ENCODE assay signal across 18 cellular contexts in genomic region chr12:93638954-93639353, GRCh38. TPM values are rescaled to one million over a fixed set of nuclear protein-coding genes. Genes with fewer than 3 reads are reported as not detected.
DNase-seq lines count a peak whose midpoint lies in the region; FAIRE-seq and TF ChIP-seq lines count a peak whose summit lies in the region.
"Had no signal": no experiment of that assay in that cellular context is flagged by ENCODE, and none has a peak within 500 bp of the region (broad histone marks: within the 10 kb centered on the region; RNA-seq: fewer than 3 reads in every experiment).

No MANE protein-coding gene starts in this region.

- no peak overlapping the region for H3K4me3 ChIP-seq in esophagus muscularis mucosa
- H3K4me3 ChIP-seq: GM12878, SJSA1 had no signal

- no peaks in the 10 kb centered on the region for H3K36me3 ChIP-seq in esophagus muscularis mucosa
- H3K36me3 ChIP-seq: SJSA1 had no signal

- WGBS in esophagus muscularis mucosa, result 36% methylated on average over 6 of the region's 6 CpGs

- peak overlapping the region; percentile 50 for H3K27ac Mint-ChIP-seq in nephron progenitor cell
- H3K27ac Mint-ChIP-seq in activated naive CD8-positive, alpha-beta T cell treated with anti-CD3 and anti-CD28 coated beads for 36 hours, result no peak overlapping the region
- H3K27ac Mint-ChIP-seq: H9, IgD-negative memory B cell had no signal

- peaks cover under 1% of the 10 kb centered on the region for H3K9me3 Mint-ChIP-seq in nephron progenitor cell
- no peaks in the 10 kb centered on the region for H3K9me3 Mint-ChIP-seq in activated naive CD8-positive, alpha-beta T cell treated with anti-CD3 and anti-CD28 coated beads for 36 hours

- H3K27me3 ChIP-seq in esophagus muscularis mucosa, result no peaks in the 10 kb centered on the region
- H3K27me3 ChIP-seq: SJSA1 had no signal

- no peak overlapping the region for H3K27ac ChIP-seq in esophagus muscularis mucosa (replicated peaks in 1 of 4)
- H3K27ac ChIP-seq: SJSA1 had no signal

- H3K27me3 Mint-ChIP-seq in nephron progenitor cell (ENCODE audit: low read depth, poor library complexity), result peaks cover 5% of the 10 kb centered on the region
- peaks cover 24% of the 10 kb centered on the region for H3K27me3 Mint-ChIP-seq in activated naive CD8-positive, alpha-beta T cell treated with anti-CD3 and anti-CD28 coated beads for 36 hours

- no peak for TF ChIP-seq POLR2A in esophagus muscularis mucosa (IDR thresholded peaks at IDR 0.05; ENCODE audit: low read depth)
- TF ChIP-seq POLR2A in GM12892 (IDR thresholded peaks at IDR 0.05; ENCODE audit: low read depth, low read length), result no peak

- no peaks in the 10 kb centered on the region for H3K4me1 ChIP-seq in esophagus muscularis mucosa

- TF ChIP-seq CTCF in esophagus muscularis mucosa (IDR thresholded peaks at IDR 0.05) (no peak), nephron progenitor cell (IDR thresholded peaks at IDR 0.05) (no peak)

- DNase-seq in DMS79 (lab: John Stamatoyannopoulos, UW), result peak; percentile 82
- peak; percentile 42 for DNase-seq in NCI-H69 (lab: John Stamatoyannopoulos, UW)
- peak; percentile 31 for DNase-seq in esophagus muscularis mucosa (ENCODE audit: extremely low spot score)
- DNase-seq in nephron progenitor cell, result peak; percentile 26
- DNase-seq in MV-4-11 (lab: John Stamatoyannopoulos, UW), result no peak
- no peak for DNase-seq in activated naive CD8-positive, alpha-beta T cell treated with anti-CD3 and anti-CD28 coated beads for 36 hours
- DNase-seq in medulla oblongata (ENCODE audit: extremely low spot score), result no peak
- DNase-seq in GM12892 (ENCODE audit: insufficient read length), result no peak
- DNase-seq: C1 segment of cervical spinal cord; H9; NCI-H1436; NCI-H2081 treated with DMSO at 0.1 percent for 48 hours; NCI-H524; NK-92 treated with Interleukin-12 subunit alpha and Interleukin-12 subunit beta, amount 100 ng/mL, for 24 hours; PC-3 had no signal

- no peak for TF ChIP-seq EP300 in esophagus muscularis mucosa (IDR thresholded peaks at IDR 0.05)

- H3K4me1 Mint-ChIP-seq in nephron progenitor cell, result peaks cover 23% of the 10 kb centered on the region
- no peaks in the 10 kb centered on the region for H3K4me1 Mint-ChIP-seq in activated naive CD8-positive, alpha-beta T cell treated with anti-CD3 and anti-CD28 coated beads for 36 hours

- no peak overlapping the region for H3K4me3 Mint-ChIP-seq in nephron progenitor cell
- H3K4me3 Mint-ChIP-seq in activated naive CD8-positive, alpha-beta T cell treated with anti-CD3 and anti-CD28 coated beads for 36 hours, result no peak overlapping the region
- H3K4me3 Mint-ChIP-seq: H9, IgD-negative memory B cell had no signal

- H3K9me3 ChIP-seq in esophagus muscularis mucosa, result no peaks in the 10 kb centered on the region
- H3K9me3 ChIP-seq: SJSA1 had no signal

- intact Hi-C loops in esophagus muscularis mucosa (cut with DNase I), result no loop called here

- FAIRE-seq in GM12892 (lab: Jason Lieb, UNC), result no peak
- FAIRE-seq: GM12878 had no signal

- H3K36me3 Mint-ChIP-seq in nephron progenitor cell (ENCODE audit: low read depth), result no peaks in the 10 kb centered on the region
- no peaks in the 10 kb centered on the region for H3K36me3 Mint-ChIP-seq in activated naive CD8-positive, alpha-beta T cell treated with anti-CD3 and anti-CD28 coated beads for 36 hours

RNA-seq across cellular contexts. Expression of gene CRADD, which starts 38.2 kb away (rescaled TPM):
- total RNA-seq in esophagus muscularis mucosa, result 10 to 100 TPM; 23.5 to 35.3 (median 26.1) TPM
- 1 to 10 TPM; 6.0 to 8.7 TPM for total RNA-seq in activated naive CD8-positive, alpha-beta T cell treated with anti-CD3 and anti-CD28 coated beads for 36 hours
- polyA plus RNA-seq in GM12892 (2012; ENCODE audit: missing spikeins), result 7.8 TPM

Comparison
In these comparisons a context has a peak if more than half of its experiments do, and no peak if none do; other contexts are left out.
1. DNase-seq: peak in DMS79 (single experiment), NCI-H69 (single experiment), esophagus muscularis mucosa (single experiment) and nephron progenitor cell (single experiment); none in MV-4-11 (single experiment), activated naive CD8-positive, alpha-beta T cell treated with anti-CD3 and anti-CD28 coated beads for 36 hours (single experiment), medulla oblongata (single experiment) and GM12892 (single experiment).